2 cellular contexts compared by ENCODE assay signal in the genomic region with DNA sequence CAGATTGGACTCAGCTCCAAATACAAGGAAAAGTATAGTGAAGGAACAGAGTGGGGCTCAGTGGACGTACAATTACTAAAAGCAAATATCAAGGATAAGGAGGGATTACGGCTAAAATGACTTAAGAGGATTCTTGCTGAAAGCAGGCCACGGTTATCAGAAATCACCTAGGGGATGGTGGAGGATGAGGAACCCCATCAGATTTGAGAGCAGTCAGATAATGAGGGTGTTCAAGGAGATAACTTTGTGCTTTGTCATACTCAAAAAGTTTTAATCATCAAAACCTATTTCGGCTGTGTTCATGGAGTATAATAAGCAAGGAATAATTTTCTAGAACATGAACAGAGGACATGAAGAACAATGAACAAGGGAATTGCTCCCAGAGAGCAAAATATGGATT.
TF ChIP-seq lines count a peak whose summit lies in the region.

No MANE protein-coding gene starts in this region.

TF ChIP-seq in GM23338, 12 proteins besides CTCF, POLR2A, EP300 and RAD21 (continues in another document):
- TF ChIP-seq, protein P1, sequence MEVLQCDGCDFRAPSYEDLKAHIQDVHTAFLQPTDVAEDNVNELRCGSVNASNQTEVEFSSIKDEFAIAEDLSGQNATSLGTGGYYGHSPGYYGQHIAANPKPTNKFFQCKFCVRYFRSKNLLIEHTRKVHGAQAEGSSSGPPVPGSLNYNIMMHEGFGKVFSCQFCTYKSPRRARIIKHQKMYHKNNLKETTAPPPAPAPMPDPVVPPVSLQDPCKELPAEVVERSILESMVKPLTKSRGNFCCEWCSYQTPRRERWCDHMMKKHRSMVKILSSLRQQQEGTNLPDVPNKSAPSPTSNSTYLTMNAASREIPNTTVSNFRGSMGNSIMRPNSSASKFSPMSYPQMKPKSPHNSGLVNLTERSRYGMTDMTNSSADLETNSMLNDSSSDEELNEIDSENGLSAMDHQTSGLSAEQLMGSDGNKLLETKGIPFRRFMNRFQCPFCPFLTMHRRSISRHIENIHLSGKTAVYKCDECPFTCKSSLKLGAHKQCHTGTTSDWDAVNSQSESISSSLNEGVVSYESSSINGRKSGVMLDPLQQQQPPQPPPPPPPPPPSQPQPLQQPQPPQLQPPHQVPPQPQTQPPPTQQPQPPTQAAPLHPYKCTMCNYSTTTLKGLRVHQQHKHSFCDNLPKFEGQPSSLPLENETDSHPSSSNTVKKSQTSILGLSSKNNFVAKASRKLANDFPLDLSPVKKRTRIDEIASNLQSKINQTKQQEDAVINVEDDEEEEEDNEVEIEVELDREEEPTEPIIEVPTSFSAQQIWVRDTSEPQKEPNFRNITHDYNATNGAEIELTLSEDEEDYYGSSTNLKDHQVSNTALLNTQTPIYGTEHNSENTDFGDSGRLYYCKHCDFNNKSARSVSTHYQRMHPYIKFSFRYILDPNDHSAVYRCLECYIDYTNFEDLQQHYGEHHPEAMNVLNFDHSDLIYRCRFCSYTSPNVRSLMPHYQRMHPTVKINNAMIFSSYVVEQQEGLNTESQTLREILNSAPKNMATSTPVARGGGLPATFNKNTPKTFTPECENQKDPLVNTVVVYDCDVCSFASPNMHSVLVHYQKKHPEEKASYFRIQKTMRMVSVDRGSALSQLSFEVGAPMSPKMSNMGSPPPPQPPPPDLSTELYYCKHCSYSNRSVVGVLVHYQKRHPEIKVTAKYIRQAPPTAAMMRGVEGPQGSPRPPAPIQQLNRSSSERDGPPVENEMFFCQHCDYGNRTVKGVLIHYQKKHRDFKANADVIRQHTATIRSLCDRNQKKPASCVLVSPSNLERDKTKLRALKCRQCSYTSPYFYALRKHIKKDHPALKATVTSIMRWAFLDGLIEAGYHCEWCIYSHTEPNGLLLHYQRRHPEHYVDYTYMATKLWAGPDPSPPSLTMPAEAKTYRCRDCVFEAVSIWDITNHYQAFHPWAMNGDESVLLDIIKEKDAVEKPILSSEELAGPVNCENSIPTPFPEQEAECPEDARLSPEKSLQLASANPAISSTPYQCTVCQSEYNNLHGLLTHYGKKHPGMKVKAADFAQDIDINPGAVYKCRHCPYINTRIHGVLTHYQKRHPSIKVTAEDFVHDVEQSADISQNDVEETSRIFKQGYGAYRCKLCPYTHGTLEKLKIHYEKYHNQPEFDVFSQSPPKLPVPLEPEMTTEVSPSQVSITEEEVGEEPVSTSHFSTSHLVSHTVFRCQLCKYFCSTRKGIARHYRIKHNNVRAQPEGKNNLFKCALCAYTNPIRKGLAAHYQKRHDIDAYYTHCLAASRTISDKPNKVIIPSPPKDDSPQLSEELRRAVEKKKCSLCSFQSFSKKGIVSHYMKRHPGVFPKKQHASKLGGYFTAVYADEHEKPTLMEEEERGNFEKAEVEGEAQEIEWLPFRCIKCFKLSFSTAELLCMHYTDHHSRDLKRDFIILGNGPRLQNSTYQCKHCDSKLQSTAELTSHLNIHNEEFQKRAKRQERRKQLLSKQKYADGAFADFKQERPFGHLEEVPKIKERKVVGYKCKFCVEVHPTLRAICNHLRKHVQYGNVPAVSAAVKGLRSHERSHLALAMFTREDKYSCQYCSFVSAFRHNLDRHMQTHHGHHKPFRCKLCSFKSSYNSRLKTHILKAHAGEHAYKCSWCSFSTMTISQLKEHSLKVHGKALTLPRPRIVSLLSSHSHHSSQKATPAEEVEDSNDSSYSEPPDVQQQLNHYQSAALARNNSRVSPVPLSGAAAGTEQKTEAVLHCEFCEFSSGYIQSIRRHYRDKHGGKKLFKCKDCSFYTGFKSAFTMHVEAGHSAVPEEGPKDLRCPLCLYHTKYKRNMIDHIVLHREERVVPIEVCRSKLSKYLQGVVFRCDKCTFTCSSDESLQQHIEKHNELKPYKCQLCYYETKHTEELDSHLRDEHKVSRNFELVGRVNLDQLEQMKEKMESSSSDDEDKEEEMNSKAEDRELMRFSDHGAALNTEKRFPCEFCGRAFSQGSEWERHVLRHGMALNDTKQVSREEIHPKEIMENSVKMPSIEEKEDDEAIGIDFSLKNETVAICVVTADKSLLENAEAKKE (CRISPR knock-in tag; IDR thresholded peaks at IDR 0.05): no peak
- TF ChIP-seq EZH2 (IDR thresholded peaks at IDR 0.05; ENCODE audit: low read depth, unreplicated experiment): no peak
- no peak for TF ChIP-seq ZNF114 (CRISPR knock-in tag; IDR thresholded peaks at IDR 0.05)
- TF ChIP-seq, protein P2, sequence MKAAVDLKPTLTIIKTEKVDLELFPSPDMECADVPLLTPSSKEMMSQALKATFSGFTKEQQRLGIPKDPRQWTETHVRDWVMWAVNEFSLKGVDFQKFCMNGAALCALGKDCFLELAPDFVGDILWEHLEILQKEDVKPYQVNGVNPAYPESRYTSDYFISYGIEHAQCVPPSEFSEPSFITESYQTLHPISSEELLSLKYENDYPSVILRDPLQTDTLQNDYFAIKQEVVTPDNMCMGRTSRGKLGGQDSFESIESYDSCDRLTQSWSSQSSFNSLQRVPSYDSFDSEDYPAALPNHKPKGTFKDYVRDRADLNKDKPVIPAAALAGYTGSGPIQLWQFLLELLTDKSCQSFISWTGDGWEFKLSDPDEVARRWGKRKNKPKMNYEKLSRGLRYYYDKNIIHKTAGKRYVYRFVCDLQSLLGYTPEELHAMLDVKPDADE (IDR thresholded peaks at IDR 0.05): no peak
- TF ChIP-seq NANOG (IDR thresholded peaks at IDR 0.05; ENCODE audit: borderline replicate concordance): no peak
- TF ChIP-seq, protein P3, sequence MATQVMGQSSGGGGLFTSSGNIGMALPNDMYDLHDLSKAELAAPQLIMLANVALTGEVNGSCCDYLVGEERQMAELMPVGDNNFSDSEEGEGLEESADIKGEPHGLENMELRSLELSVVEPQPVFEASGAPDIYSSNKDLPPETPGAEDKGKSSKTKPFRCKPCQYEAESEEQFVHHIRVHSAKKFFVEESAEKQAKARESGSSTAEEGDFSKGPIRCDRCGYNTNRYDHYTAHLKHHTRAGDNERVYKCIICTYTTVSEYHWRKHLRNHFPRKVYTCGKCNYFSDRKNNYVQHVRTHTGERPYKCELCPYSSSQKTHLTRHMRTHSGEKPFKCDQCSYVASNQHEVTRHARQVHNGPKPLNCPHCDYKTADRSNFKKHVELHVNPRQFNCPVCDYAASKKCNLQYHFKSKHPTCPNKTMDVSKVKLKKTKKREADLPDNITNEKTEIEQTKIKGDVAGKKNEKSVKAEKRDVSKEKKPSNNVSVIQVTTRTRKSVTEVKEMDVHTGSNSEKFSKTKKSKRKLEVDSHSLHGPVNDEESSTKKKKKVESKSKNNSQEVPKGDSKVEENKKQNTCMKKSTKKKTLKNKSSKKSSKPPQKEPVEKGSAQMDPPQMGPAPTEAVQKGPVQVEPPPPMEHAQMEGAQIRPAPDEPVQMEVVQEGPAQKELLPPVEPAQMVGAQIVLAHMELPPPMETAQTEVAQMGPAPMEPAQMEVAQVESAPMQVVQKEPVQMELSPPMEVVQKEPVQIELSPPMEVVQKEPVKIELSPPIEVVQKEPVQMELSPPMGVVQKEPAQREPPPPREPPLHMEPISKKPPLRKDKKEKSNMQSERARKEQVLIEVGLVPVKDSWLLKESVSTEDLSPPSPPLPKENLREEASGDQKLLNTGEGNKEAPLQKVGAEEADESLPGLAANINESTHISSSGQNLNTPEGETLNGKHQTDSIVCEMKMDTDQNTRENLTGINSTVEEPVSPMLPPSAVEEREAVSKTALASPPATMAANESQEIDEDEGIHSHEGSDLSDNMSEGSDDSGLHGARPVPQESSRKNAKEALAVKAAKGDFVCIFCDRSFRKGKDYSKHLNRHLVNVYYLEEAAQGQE (IDR thresholded peaks at IDR 0.05; ENCODE audit: unreplicated experiment): no peak
- TF ChIP-seq POLR2AphosphoS5 (IDR thresholded peaks at IDR 0.05; ENCODE audit: low read depth): no peak
- no peak for TF ChIP-seq JUNB (IDR thresholded peaks at IDR 0.05; ENCODE audit: unreplicated experiment)
- TF ChIP-seq CREB1 (CRISPR knock-in tag; IDR thresholded peaks at IDR 0.05; ENCODE audit: low read depth): no peak
- no peak for TF ChIP-seq EZH2phosphoT487 (IDR thresholded peaks at IDR 0.05; ENCODE audit: unreplicated experiment)

TF ChIP-seq in H1, 55 proteins besides CTCF, POLR2A, EP300 and RAD21:
- no peak for TF ChIP-seq SIX5 (IDR thresholded peaks at IDR 0.05; ENCODE audit: low read depth, low read length)
- no peak for TF ChIP-seq SIRT6 (IDR thresholded peaks at IDR 0.05; ENCODE audit: low read length)
- TF ChIP-seq PHF8 (conservative IDR thresholded peaks at IDR 0.05; ENCODE audit: low read depth, low read length): no peak
- no peak for TF ChIP-seq ZNF274 (IDR thresholded peaks at IDR 0.05; ENCODE audit: borderline replicate concordance, extremely low read depth, low read length)
- TF ChIP-seq, protein P4, sequence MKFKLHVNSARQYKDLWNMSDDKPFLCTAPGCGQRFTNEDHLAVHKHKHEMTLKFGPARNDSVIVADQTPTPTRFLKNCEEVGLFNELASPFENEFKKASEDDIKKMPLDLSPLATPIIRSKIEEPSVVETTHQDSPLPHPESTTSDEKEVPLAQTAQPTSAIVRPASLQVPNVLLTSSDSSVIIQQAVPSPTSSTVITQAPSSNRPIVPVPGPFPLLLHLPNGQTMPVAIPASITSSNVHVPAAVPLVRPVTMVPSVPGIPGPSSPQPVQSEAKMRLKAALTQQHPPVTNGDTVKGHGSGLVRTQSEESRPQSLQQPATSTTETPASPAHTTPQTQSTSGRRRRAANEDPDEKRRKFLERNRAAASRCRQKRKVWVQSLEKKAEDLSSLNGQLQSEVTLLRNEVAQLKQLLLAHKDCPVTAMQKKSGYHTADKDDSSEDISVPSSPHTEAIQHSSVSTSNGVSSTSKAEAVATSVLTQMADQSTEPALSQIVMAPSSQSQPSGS (IDR thresholded peaks at IDR 0.05; ENCODE audit: low read length): no peak
- TF ChIP-seq BCL11A (IDR thresholded peaks at IDR 0.05; ENCODE audit: low read depth in 2 of 2, low read length in 2 of 2): no peak
- TF ChIP-seq RFX5 (IDR thresholded peaks at IDR 0.05; ENCODE audit: borderline replicate concordance, low read depth, low read length): no peak
- no peak for TF ChIP-seq SIN3A (conservative IDR thresholded peaks at IDR 0.05 in 1 of 2, IDR thresholded peaks at IDR 0.05 in 1 of 2; ENCODE audit: low read depth in 1 of 2, low read length in 2 of 2)
- no peak for TF ChIP-seq TEAD4 (IDR thresholded peaks at IDR 0.05; ENCODE audit: low read depth, low read length)
- no peak for TF ChIP-seq RXRA (IDR thresholded peaks at IDR 0.05; ENCODE audit: insufficient read depth, low read depth, low read length)
- no peak for TF ChIP-seq SP4 (IDR thresholded peaks at IDR 0.05; ENCODE audit: low read length)
- no peak for TF ChIP-seq GABPA (IDR thresholded peaks at IDR 0.05; ENCODE audit: borderline replicate concordance, insufficient read depth, low read length)
- TF ChIP-seq, protein P5, sequence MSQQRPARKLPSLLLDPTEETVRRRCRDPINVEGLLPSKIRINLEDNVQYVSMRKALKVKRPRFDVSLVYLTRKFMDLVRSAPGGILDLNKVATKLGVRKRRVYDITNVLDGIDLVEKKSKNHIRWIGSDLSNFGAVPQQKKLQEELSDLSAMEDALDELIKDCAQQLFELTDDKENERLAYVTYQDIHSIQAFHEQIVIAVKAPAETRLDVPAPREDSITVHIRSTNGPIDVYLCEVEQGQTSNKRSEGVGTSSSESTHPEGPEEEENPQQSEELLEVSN (IDR thresholded peaks at IDR 0.05): no peak
TF ChIP-seq in H1: peak in this region for 0.
